ENCODE assay signal across 20 cellular contexts in the genomic region with DNA sequence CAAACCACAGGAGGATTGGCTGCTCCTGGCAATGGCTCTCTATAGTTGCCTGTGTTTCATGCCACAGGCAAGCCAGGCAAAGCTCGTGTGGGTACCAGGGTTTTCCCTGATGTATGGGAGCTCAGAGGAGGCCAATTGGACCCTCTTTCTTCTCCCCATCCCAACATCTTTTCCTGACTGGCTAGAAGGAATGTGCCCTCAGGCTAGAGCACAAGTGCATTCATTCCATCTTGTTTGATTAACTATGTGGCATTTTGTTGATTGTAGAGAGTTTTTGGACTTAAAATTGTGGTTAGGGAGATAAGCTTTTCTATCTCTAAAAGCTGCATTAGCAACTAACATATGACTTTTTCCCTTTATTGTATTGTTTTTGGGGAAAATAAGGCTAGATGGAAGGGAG.
DNase-seq lines count a peak whose midpoint lies in the region; ATAC-seq and TF ChIP-seq lines count a peak whose summit lies in the region.
"Had no signal": no experiment of that assay in that cellular context is flagged by ENCODE, and none has a peak within 500 bp of the region (broad histone marks: within the 10 kb centered on the region; RNA-seq: fewer than 3 reads in every experiment).

No MANE protein-coding gene starts in this region.

- no peak overlapping the region for H3K4me3 Mint-ChIP-seq in HFFc6
- H3K4me3 Mint-ChIP-seq: CD4-positive, alpha-beta T cell had no signal

- no peak for TF ChIP-seq CTCF in HFFc6 (IDR thresholded peaks at IDR 0.05)
- TF ChIP-seq CTCF in fibroblast of the aortic adventitia (IDR thresholded peaks at IDR 0.05; ENCODE audit: insufficient read depth, low read length): no peak

- H3K4me1 Mint-ChIP-seq in HFFc6 (ENCODE audit: low read depth): peaks cover 68% of the 10 kb centered on the region

- DNase-seq in HFFc6 (no peak), RPMI7951 (ENCODE audit: low read depth) (peak; percentile 67), fibroblast of the aortic adventitia (ENCODE audit: low read depth) (peak; percentile 35), globus pallidus (ENCODE audit: low spot score) (no peak)
- DNase-seq in activated CD4-positive, alpha-beta T cell treated with anti-CD3 and anti-CD28 coated beads for 48 hours: no peak
- DNase-seq: ACHN; CD4-positive, alpha-beta T cell; COR-L47; DND-41; NCI-H1092; NCI-H187 treated with DMSO at 0.1 percent for 48 hours; NCI-H2107; NCI-H510A; NCI-H748 treated with DMSO at 0.1 percent for 48 hours; PC-9; SIG-M5 had no signal

- H3K27me3 Mint-ChIP-seq in HFFc6 (ENCODE audit: insufficient read depth): no peaks in the 10 kb centered on the region
- H3K27me3 Mint-ChIP-seq: CD4-positive, alpha-beta T cell had no signal

- peaks cover 19% of the 10 kb centered on the region for H3K36me3 Mint-ChIP-seq in HFFc6 (ENCODE audit: low read depth)

- no peak for ATAC-seq in GM19351 (IDR thresholded peaks at IDR 0.05; ENCODE audit: unreplicated experiment)
- no peak for ATAC-seq in HG02973 (IDR thresholded peaks at IDR 0.05; ENCODE audit: unreplicated experiment)
- ATAC-seq: K562 had no signal

- no peaks in the 10 kb centered on the region for H3K9me3 Mint-ChIP-seq in HFFc6
- H3K9me3 Mint-ChIP-seq: CD4-positive, alpha-beta T cell had no signal

- H3K4me3 ChIP-seq in fibroblast of the aortic adventitia (ENCODE audit: low read depth, low read length): no peak overlapping the region
- H3K4me3 ChIP-seq: BLaER1, K562, PC-9 had no signal

- H3K27ac Mint-ChIP-seq in HFFc6: peak overlapping the region; percentile 61
- H3K27ac Mint-ChIP-seq: CD4-positive, alpha-beta T cell had no signal

Comparison
In these comparisons a context has a peak if more than half of its experiments do, and no peak if none do; other contexts are left out.
1. DNase-seq: peak in RPMI7951 (single experiment) and fibroblast of the aortic adventitia (single experiment); none in HFFc6 (single experiment), globus pallidus (single experiment) and activated CD4-positive, alpha-beta T cell treated with anti-CD3 and anti-CD28 coated beads for 48 hours (single experiment).